ENCODE assay signal across 14 cellular contexts in the genomic region with DNA sequence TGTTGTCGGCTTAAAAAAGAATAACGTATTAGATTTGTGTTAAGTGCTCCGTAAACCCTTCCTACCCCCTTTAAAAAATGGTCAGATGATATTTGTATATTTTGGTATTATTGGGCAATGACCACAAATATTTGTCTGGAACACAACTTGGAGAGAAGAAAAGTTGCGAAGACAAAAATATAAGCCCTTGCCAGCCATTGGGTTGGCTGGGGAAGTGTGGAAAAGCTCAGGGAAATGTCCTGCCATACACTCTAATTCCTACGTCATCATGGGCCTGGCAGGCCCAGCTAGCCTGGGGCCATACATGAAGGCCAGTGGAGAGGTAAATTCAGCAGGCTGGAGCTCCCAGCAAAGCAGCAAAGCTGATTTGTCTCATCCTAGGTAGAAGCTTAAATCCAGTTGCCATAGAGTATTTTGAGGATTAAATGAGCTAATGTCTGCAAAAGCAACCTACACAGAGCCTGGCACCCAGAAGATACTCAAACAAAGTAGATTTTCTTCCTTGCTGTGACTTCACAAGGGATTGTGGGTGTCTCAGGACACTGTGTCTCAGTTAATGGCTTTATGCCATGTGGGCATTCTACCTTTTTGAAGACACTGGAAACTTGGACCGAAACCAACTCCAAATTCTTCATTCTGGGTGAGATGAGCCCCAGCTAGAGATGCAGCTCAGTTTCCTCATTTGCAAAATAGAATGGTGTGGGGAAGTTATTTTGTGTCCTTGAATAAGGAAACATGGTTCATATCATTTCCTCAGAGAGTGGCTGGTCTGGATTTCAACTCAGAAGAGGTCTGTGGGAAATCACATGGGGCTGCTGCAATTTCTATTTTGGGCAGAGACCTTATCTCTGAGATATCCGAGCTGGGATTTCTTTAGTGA.
DNase-seq lines count a peak whose midpoint lies in the region; ATAC-seq and TF ChIP-seq lines count a peak whose summit lies in the region.
"Had no signal": no experiment of that assay in that cellular context is flagged by ENCODE, and none has a peak within 500 bp of the region (broad histone marks: within the 10 kb centered on the region; RNA-seq: fewer than 3 reads in every experiment).

No MANE protein-coding gene starts in this region.

- no peak overlapping the region for H3K9ac ChIP-seq in OCI-LY1 (ENCODE audit: low read length)

- no peak for TF ChIP-seq CTCF in OCI-LY1 (IDR thresholded peaks at IDR 0.05; ENCODE audit: low read length)

- peak overlapping the region; percentile 4 for H3K27ac ChIP-seq in OCI-LY1 (ENCODE audit: low read depth, low read length, poor library complexity, severe bottlenecking)
- H3K27ac ChIP-seq: ascending aorta, pancreas had no signal

- peaks cover 3% of the 10 kb centered on the region; the same call in 1 of the 2 replicates for H3K9me3 ChIP-seq in OCI-LY1 (ENCODE audit: low read length)
- H3K9me3 ChIP-seq: ascending aorta, pancreas had no signal

- no peak overlapping the region for H3K4me2 ChIP-seq in OCI-LY1 (ENCODE audit: low read length)

- H3F3A ChIP-seq in OCI-LY1 (ENCODE audit: insufficient read depth, low read length) = no peaks in the 10 kb centered on the region

- H3K4me1 ChIP-seq in OCI-LY1 (ENCODE audit: insufficient read depth, low read length, severe bottlenecking) = peaks cover 28% of the 10 kb centered on the region
- H3K4me1 ChIP-seq: pancreas had no signal

- ATAC-seq in GM18498 (IDR thresholded peaks at IDR 0.05; ENCODE audit: unreplicated experiment) (peak; percentile 15), GM18502 (IDR thresholded peaks at IDR 0.05; ENCODE audit: poor library complexity, unreplicated experiment) (no peak), GM19395 (IDR thresholded peaks at IDR 0.05; ENCODE audit: unreplicated experiment) (no peak)

- no peaks in the 10 kb centered on the region for H3K9me2 ChIP-seq in OCI-LY1 (ENCODE audit: low read depth, low read length)

- H3K79me2 ChIP-seq in OCI-LY1 (ENCODE audit: insufficient read depth, low read length) = no peaks in the 10 kb centered on the region

- no peaks in the 10 kb centered on the region for H3K36me3 ChIP-seq in OCI-LY1 (ENCODE audit: insufficient read depth, low read length)
- H3K36me3 ChIP-seq: ascending aorta, pancreas had no signal

- H3K4me3 ChIP-seq in OCI-LY1 (ENCODE audit: low read depth, low read length, poor library complexity, severe bottlenecking) = no peak overlapping the region
- H3K4me3 ChIP-seq: ascending aorta, pancreas had no signal

- no peaks in the 10 kb centered on the region for H3K27me3 ChIP-seq in OCI-LY1 (ENCODE audit: insufficient read depth, low read length)
- H3K27me3 ChIP-seq: ascending aorta, pancreas had no signal

- no peaks in the 10 kb centered on the region for H4K20me1 ChIP-seq in OCI-LY1 (ENCODE audit: insufficient read depth, low read length)

- peak; percentile 26 for DNase-seq in germinal center (ENCODE audit: low spot score)
- DNase-seq in pons (ENCODE audit: low spot score) = peak; percentile 81
- DNase-seq in OCI-M1 (lab: John Stamatoyannopoulos, UW) = no peak
- DNase-seq in DMS79 (lab: John Stamatoyannopoulos, UW) = no peak
- DNase-seq: activated CD8-positive, alpha-beta memory T cell treated with anti-CD3 and anti-CD28 coated beads for 24 hours; activated effector memory CD4-positive, alpha-beta T cell treated with Interleukin-2 at 50 U/mL for 16 hours; NCI-H1048; NCI-H2227 treated with DMSO at 0.1 percent for 48 hours; pancreas had no signal

- no peak overlapping the region for H2AFZ ChIP-seq in OCI-LY1 (ENCODE audit: low read length)

Comparison
In these comparisons a context has a peak if more than half of its experiments do, and no peak if none do; other contexts are left out.
1. DNase-seq: peak in germinal center (single experiment) and pons (single experiment); none in OCI-M1 (single experiment) and DMS79 (single experiment).